Comparison of ENCODE assay signal across 8 cellular contexts in genomic region chr13:39616087-39616694, GRCh38. TPM values are rescaled to one million over a fixed set of nuclear protein-coding genes. Genes with fewer than 3 reads are reported as not detected.
DNase-seq lines count a peak whose midpoint lies in the region; ATAC-seq and TF ChIP-seq lines count a peak whose summit lies in the region.

No MANE protein-coding gene starts in this region.

- H3K4me1 Mint-ChIP-seq in MCF 10A (ENCODE audit: insufficient read depth, unreplicated experiment) (no peaks in the 10 kb centered on the region), immature natural killer cell (no peaks in the 10 kb centered on the region)

- H3K9me3 Mint-ChIP-seq in MCF 10A (ENCODE audit: unreplicated experiment) (no peaks in the 10 kb centered on the region), immature natural killer cell (no peaks in the 10 kb centered on the region)

- CTCF ChIA-PET in RWPE1 (lab: Yijun Ruan, JAX) (interaction anchor here (0.5 to 1.7 kb wide), 14 partner anchors 9 to 1065 kb away, joined by 3 to 11 read pairs (median 3); no protein-coding TSS in a partner anchor), MCF 10A (lab: Yijun Ruan, JAX) (interaction anchor here (0.5 to 2.0 kb wide), 54 partner anchors 9 to 625 kb away, joined by 3 to 23 read pairs (median 3); no protein-coding TSS in a partner anchor)

- H3K27me3 Mint-ChIP-seq in MCF 10A (ENCODE audit: insufficient read depth, unreplicated experiment): peaks cover 6% of the 10 kb centered on the region
- peaks cover 2 to 9% (median 3%) of the 10 kb centered on the region in 3 donors for H3K27me3 Mint-ChIP-seq in immature natural killer cell (ENCODE audit: low read depth in 3 of 3)

- no peak overlapping the region for H3K4me3 ChIP-seq in MG63

- DNase-seq in DMS114 treated with DMSO at 0.1 percent for 48 hours (lab: John Stamatoyannopoulos, UW; ENCODE audit: unreplicated experiment) (peak; percentile 22), MG63 (peak; percentile 14), RWPE1 (ENCODE audit: low spot score) (peak; percentile 73), MCF 10A (ENCODE audit: unreplicated experiment) (peak; percentile 72), immature natural killer cell (peak; percentile 23 to 47 (median 26))
- peak; percentile 24 for DNase-seq in stimulated activated CD4-positive, alpha-beta T cell treated with anti-CD3 and anti-CD28 coated beads, Interleukin-1b, Interleukin-23, amount 100 ng/mL, for 48 hours

- no peaks in the 10 kb centered on the region; the same call in 1 of the 2 replicates for H3K9me3 ChIP-seq in MG63

- H3K4me3 Mint-ChIP-seq in MCF 10A (ENCODE audit: unreplicated experiment): no peak overlapping the region
- no peak overlapping the region for H3K4me3 Mint-ChIP-seq in immature natural killer cell

- H3K27me3 ChIP-seq in MG63: peaks cover under 1% of the 10 kb centered on the region; the same call in 1 of the 2 replicates

- POLR2A ChIA-PET in RWPE1 (lab: Yijun Ruan, JAX; ENCODE audit: low non-redundant PET) (no interaction called here), MCF 10A (lab: Yijun Ruan, JAX) (interaction anchor here (0.5 to 0.8 kb wide), 5 partner anchors 39 to 471 kb away, joined by 3 to 4 read pairs (median 3); partner anchors contain the start of gene COG6)

- H3K27ac ChIP-seq in RWPE1: no peak overlapping the region

- intact Hi-C loops in MCF 10A (cut with micrococcal nuclease): loop anchor here (1.0 kb wide), 1 partner anchor 471 kb away; no protein-coding TSS in a partner anchor

- no peaks in the 10 kb centered on the region for H3K36me3 ChIP-seq in MG63

- H3K36me3 Mint-ChIP-seq in MCF 10A (ENCODE audit: insufficient read depth, unreplicated experiment) (no peaks in the 10 kb centered on the region), immature natural killer cell (no peaks in the 10 kb centered on the region)

- peak; percentile 64 for ATAC-seq in GM21423 (IDR thresholded peaks at IDR 0.05; ENCODE audit: unreplicated experiment)
- no peak for ATAC-seq in GM19467 (IDR thresholded peaks at IDR 0.05; ENCODE audit: unreplicated experiment)

- H3K27ac Mint-ChIP-seq in MCF 10A (ENCODE audit: low read depth, unreplicated experiment) (no peak overlapping the region), immature natural killer cell (no peak overlapping the region)

- TF ChIP-seq CTCF in RWPE1 (conservative IDR thresholded peaks at IDR 0.05; ENCODE audit: low read depth) (peak; percentile 90), MCF 10A (IDR thresholded peaks at IDR 0.05; ENCODE audit: unreplicated experiment) (peak; percentile 83)

- no TSS peak for BruUV-seq in MCF 10A (replicated peaks; lab: Mats Ljungman, UMichigan)

RNA-seq across cellular contexts. Expression of gene LHFPL6, which starts 13.2 kb away (rescaled TPM):
- total RNA-seq in MG63 (2014; rRNA removed; shearing (Covaris generic); ENCODE audit: low replicate concordance): 71.5 and 77.5 TPM in 2 replicates
- total RNA-seq in MCF 10A (2022): 8.9 and 9.8 TPM in 2 replicates
- 1 to 10 TPM in 1 of 3 donors, under 1 TPM in 1, not detected in 1; 0.52 to 1.3 TPM for polyA plus RNA-seq in immature natural killer cell

RNA-seq across cellular contexts. Expression of gene COG6, which starts 39.3 kb away (rescaled TPM):
- total RNA-seq in MG63 (2014; rRNA removed; shearing (Covaris generic); ENCODE audit: low replicate concordance): 19.9 and 21.4 TPM in 2 replicates
- total RNA-seq in MCF 10A (2022): 28.8 and 37.6 TPM in 2 replicates
- 10 to 100 TPM; 13.2 to 15.4 (median 15.1) TPM for polyA plus RNA-seq in immature natural killer cell

Comparison
In these comparisons a context has a peak if more than half of its experiments do, and no peak if none do; other contexts are left out.
1. DNase-seq: peak in every context shown above with its lines; median percentile 73 in RWPE1; 72 in MCF 10A; 26 in immature natural killer cell; 24 in stimulated activated CD4-positive, alpha-beta T cell treated with anti-CD3 and anti-CD28 coated beads, Interleukin-1b, Interleukin-23, amount 100 ng/mL, for 48 hours; 22 in DMS114 treated with DMSO at 0.1 percent for 48 hours; 14 in MG63.